1 cellular context compared by ENCODE assay signal in the genomic region with DNA sequence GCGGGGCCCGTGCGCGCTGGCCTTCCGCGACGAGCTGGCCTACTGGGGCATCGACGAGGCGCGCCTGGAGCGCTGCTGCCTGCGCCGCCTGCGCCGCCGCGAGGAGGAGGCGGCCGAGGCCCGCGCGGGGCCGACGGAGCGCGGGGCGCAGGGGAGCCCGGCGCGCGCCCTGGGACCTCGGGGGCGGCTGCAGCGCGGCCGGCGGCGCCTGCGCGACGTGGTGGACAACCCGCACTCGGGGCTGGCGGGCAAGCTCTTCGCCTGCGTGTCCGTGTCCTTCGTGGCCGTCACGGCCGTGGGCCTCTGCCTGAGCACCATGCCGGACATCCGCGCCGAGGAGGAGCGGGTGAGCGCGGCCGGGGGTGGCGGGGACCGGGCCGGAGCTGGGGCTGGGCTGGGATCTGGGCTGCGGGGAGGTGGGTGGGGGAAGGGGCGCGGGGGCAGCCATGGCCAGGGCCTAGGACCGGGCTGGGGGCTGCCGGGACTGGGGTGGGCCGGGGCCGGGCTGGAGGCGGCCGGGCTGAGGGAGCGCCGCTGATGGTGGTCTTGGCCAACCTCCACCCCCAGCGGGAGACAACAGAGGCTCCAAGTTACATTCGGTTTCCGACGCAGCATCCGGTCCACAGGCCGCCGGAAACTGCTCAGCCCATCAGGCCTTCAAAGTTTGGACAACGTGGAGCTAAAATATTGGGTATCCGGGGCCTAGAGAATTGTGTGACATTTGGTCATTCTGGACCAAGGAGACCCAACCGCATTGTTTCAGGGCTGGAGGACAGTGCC.
TF ChIP-seq lines count a peak whose summit lies in the region.

No MANE protein-coding gene starts in this region.

TF ChIP-seq in WTC11, 78 proteins besides CTCF, POLR2A, EP300 and RAD21 (continued from another document):
- TF ChIP-seq, protein P1, sequence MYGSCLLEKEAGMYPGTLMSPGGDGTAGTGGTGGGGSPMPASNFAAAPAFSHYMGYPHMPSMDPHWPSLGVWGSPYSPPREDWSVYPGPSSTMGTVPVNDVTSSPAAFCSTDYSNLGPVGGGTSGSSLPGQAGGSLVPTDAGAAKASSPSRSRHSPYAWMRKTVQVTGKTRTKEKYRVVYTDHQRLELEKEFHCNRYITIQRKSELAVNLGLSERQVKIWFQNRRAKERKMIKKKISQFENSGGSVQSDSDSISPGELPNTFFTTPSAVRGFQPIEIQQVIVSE (CRISPR knock-in tag; IDR thresholded peaks at IDR 0.05; ENCODE audit: borderline replicate concordance) = no peak
- TF ChIP-seq, protein P2, sequence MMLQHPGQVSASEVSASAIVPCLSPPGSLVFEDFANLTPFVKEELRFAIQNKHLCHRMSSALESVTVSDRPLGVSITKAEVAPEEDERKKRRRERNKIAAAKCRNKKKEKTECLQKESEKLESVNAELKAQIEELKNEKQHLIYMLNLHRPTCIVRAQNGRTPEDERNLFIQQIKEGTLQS (CRISPR knock-in tag; conservative IDR thresholded peaks at IDR 0.05) = no peak
- TF ChIP-seq SMAD3 (CRISPR knock-in tag; IDR thresholded peaks at IDR 0.05; ENCODE audit: borderline replicate concordance) (no peak), GTF2I (CRISPR knock-in tag; conservative IDR thresholded peaks at IDR 0.05) (no peak), SOX15 (CRISPR knock-in tag; IDR thresholded peaks at IDR 0.05) (no peak), HMGA2 (CRISPR knock-in tag; IDR thresholded peaks at IDR 0.05) (no peak), IRF2 (CRISPR knock-in tag; IDR thresholded peaks at IDR 0.05; ENCODE audit: borderline replicate concordance, low read depth) (no peak)
- TF ChIP-seq, protein P3, sequence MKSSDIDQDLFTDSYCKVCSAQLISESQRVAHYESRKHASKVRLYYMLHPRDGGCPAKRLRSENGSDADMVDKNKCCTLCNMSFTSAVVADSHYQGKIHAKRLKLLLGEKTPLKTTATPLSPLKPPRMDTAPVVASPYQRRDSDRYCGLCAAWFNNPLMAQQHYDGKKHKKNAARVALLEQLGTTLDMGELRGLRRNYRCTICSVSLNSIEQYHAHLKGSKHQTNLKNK (CRISPR knock-in tag; IDR thresholded peaks at IDR 0.05) = no peak
- TF ChIP-seq, protein P4, sequence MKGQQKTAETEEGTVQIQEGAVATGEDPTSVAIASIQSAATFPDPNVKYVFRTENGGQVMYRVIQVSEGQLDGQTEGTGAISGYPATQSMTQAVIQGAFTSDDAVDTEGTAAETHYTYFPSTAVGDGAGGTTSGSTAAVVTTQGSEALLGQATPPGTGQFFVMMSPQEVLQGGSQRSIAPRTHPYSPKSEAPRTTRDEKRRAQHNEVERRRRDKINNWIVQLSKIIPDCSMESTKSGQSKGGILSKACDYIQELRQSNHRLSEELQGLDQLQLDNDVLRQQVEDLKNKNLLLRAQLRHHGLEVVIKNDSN (CRISPR knock-in tag; IDR thresholded peaks at IDR 0.05) = no peak
- TF ChIP-seq, protein P5, sequence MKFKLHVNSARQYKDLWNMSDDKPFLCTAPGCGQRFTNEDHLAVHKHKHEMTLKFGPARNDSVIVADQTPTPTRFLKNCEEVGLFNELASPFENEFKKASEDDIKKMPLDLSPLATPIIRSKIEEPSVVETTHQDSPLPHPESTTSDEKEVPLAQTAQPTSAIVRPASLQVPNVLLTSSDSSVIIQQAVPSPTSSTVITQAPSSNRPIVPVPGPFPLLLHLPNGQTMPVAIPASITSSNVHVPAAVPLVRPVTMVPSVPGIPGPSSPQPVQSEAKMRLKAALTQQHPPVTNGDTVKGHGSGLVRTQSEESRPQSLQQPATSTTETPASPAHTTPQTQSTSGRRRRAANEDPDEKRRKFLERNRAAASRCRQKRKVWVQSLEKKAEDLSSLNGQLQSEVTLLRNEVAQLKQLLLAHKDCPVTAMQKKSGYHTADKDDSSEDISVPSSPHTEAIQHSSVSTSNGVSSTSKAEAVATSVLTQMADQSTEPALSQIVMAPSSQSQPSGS (CRISPR knock-in tag; IDR thresholded peaks at IDR 0.05; ENCODE audit: borderline replicate concordance, low read depth) = no peak
